In genomic region chr7:1101580-1102431, GRCh38 we compare ENCODE assay signal across 21 cellular contexts. TPM values are rescaled to one million over a fixed set of nuclear protein-coding genes. Genes with fewer than 3 reads are reported as not detected.
DNase-seq lines count a peak whose midpoint lies in the region; ATAC-seq and TF ChIP-seq lines count a peak whose summit lies in the region.
"Had no signal": no experiment of that assay in that cellular context is flagged by ENCODE, and none has a peak within 500 bp of the region (broad histone marks: within the 10 kb centered on the region; RNA-seq: fewer than 3 reads in every experiment).

No MANE protein-coding gene starts in this region.

- 95% methylated on average over 47 of the region's 47 CpGs for WGBS in mesenchymal stem cell

- no peak overlapping the region for H2BK5ac ChIP-seq in mesenchymal stem cell (ENCODE audit: low read depth, low read length, poor library complexity, severe bottlenecking)

- no peak overlapping the region for H3K14ac ChIP-seq in mesenchymal stem cell (ENCODE audit: low read length in 2 of 2)

- no peak overlapping the region for H3K4me3 Mint-ChIP-seq in activated naive CD8-positive, alpha-beta T cell treated with anti-CD3 and anti-CD28 coated beads, Interleukin-2, amount 10 ng/mL, durations not matched to agents 7 days and 5 days
- H3K4me3 Mint-ChIP-seq in activated naive CD8-positive, alpha-beta T cell treated with anti-CD3 and anti-CD28 coated beads, Interleukin-2, amount 50 U/mL, for 24 hours = no peak overlapping the region
- H3K4me3 Mint-ChIP-seq: naive thymus-derived CD4-positive, alpha-beta T cell had no signal

- peak overlapping the region; percentile 45 for H4K8ac ChIP-seq in mesenchymal stem cell (ENCODE audit: low read length)

- peaks cover 8% of the 10 kb centered on the region for H3K36me3 Mint-ChIP-seq in activated naive CD8-positive, alpha-beta T cell treated with anti-CD3 and anti-CD28 coated beads, Interleukin-2, amount 10 ng/mL, durations not matched to agents 7 days and 5 days
- peaks cover 9% of the 10 kb centered on the region for H3K36me3 Mint-ChIP-seq in activated naive CD8-positive, alpha-beta T cell treated with anti-CD3 and anti-CD28 coated beads, Interleukin-2, amount 50 U/mL, for 24 hours (ENCODE audit: low read depth)

- TF ChIP-seq CTCF in tibial artery (IDR thresholded peaks at IDR 0.05) = peak in 1 of 2 experiments; percentile 14

- H4K91ac ChIP-seq in mesenchymal stem cell (ENCODE audit: low read length) = peak overlapping the region; percentile 18

- H3K4me1 Mint-ChIP-seq in activated naive CD8-positive, alpha-beta T cell treated with anti-CD3 and anti-CD28 coated beads, Interleukin-2, amount 10 ng/mL, durations not matched to agents 7 days and 5 days = peaks cover 20% of the 10 kb centered on the region
- peaks cover 19% of the 10 kb centered on the region for H3K4me1 Mint-ChIP-seq in activated naive CD8-positive, alpha-beta T cell treated with anti-CD3 and anti-CD28 coated beads, Interleukin-2, amount 50 U/mL, for 24 hours

- no peak overlapping the region for H2AFZ ChIP-seq in mesenchymal stem cell (ENCODE audit: low read depth, low read length)

- H3K9me3 ChIP-seq in mesenchymal stem cell (ENCODE audit: control insufficient read depth, low read length) = no peaks in the 10 kb centered on the region
- H3K9me3 ChIP-seq in tibial artery = no peaks in the 10 kb centered on the region
- H3K9me3 ChIP-seq: lower lobe of right lung, upper lobe of right lung had no signal

- H3K4me3 ChIP-seq in mesenchymal stem cell (ENCODE audit: insufficient read depth in 1 of 2, low read depth in 1 of 2, low read length in 2 of 2) (no peak overlapping the region), tibial artery (no peak overlapping the region)
- H3K4me3 ChIP-seq: lower lobe of right lung, upper lobe of right lung had no signal

- no peak for ATAC-seq in activated naive CD8-positive, alpha-beta T cell treated with anti-CD3 and anti-CD28 coated beads, Interleukin-2, amount 10 ng/mL, durations not matched to agents 7 days and 5 days (ENCODE audit: low read depth)
- ATAC-seq in activated naive CD8-positive, alpha-beta T cell treated with anti-CD3 and anti-CD28 coated beads, Interleukin-2, amount 50 U/mL, for 24 hours = no peak
- no peak for ATAC-seq in HG03342 (IDR thresholded peaks at IDR 0.05; ENCODE audit: unreplicated experiment)
- ATAC-seq: lower lobe of right lung; naive thymus-derived CD4-positive, alpha-beta T cell; upper lobe of right lung had no signal

- H3K4ac ChIP-seq in mesenchymal stem cell (ENCODE audit: low read depth in 1 of 2, low read length in 2 of 2) = no peak overlapping the region

- POLR2A ChIA-PET in activated naive CD8-positive, alpha-beta T cell treated with anti-CD3 and anti-CD28 coated beads, Interleukin-2, amount 10 ng/mL, durations not matched to agents 7 days and 5 days (lab: Charles Lee) = no interaction called here

- no peak overlapping the region for H3K4me2 ChIP-seq in mesenchymal stem cell (ENCODE audit: low read length, poor library complexity, severe bottlenecking)

- H3K27me3 Mint-ChIP-seq in activated naive CD8-positive, alpha-beta T cell treated with anti-CD3 and anti-CD28 coated beads, Interleukin-2, amount 10 ng/mL, durations not matched to agents 7 days and 5 days = no peaks in the 10 kb centered on the region
- no peaks in the 10 kb centered on the region for H3K27me3 Mint-ChIP-seq in activated naive CD8-positive, alpha-beta T cell treated with anti-CD3 and anti-CD28 coated beads, Interleukin-2, amount 50 U/mL, for 24 hours
- H3K27me3 Mint-ChIP-seq: CD4-positive, alpha-beta memory T cell; naive thymus-derived CD4-positive, alpha-beta T cell had no signal

- no peaks in the 10 kb centered on the region for H3K27me3 ChIP-seq in mesenchymal stem cell (ENCODE audit: control insufficient read depth in 1 of 2, insufficient read depth in 1 of 2, low read length in 2 of 2)
- H3K27me3 ChIP-seq in tibial artery = no peaks in the 10 kb centered on the region
- H3K27me3 ChIP-seq: upper lobe of right lung had no signal

- H3K79me1 ChIP-seq in mesenchymal stem cell (replicated peaks; ENCODE audit: low read length, poor library complexity, severe bottlenecking) = peaks cover 60% of the 10 kb centered on the region

- no peak overlapping the region for H3K9ac ChIP-seq in mesenchymal stem cell (ENCODE audit: low read length)

- H3K36me3 ChIP-seq in mesenchymal stem cell (ENCODE audit: control insufficient read depth in 1 of 2, insufficient read depth in 2 of 2, low read depth in 1 of 2, low read length in 2 of 2) (peaks cover 6 to 59% of the 10 kb centered on the region in 2 experiments), tibial artery (no peaks in the 10 kb centered on the region)
- H3K36me3 ChIP-seq: lower lobe of right lung, upper lobe of right lung had no signal

- no peaks in the 10 kb centered on the region for H3K9me3 Mint-ChIP-seq in activated naive CD8-positive, alpha-beta T cell treated with anti-CD3 and anti-CD28 coated beads, Interleukin-2, amount 10 ng/mL, durations not matched to agents 7 days and 5 days
- H3K9me3 Mint-ChIP-seq in activated naive CD8-positive, alpha-beta T cell treated with anti-CD3 and anti-CD28 coated beads, Interleukin-2, amount 50 U/mL, for 24 hours = no peaks in the 10 kb centered on the region
- H3K9me3 Mint-ChIP-seq: CD4-positive, alpha-beta memory T cell had no signal

- intact Hi-C loops in tibial artery (cut with DNase I; ENCODE audit: low total_unique reads) = no loop called here

- H3K4me1 ChIP-seq in mesenchymal stem cell (ENCODE audit: control insufficient read depth, insufficient read depth, low read depth, low read length) (peaks cover 36% of the 10 kb centered on the region), tibial artery (peaks cover 0 to 20% (median 12%) of the 10 kb centered on the region in 4 donors)
- H3K4me1 ChIP-seq: upper lobe of right lung had no signal

- H2BK120ac ChIP-seq in mesenchymal stem cell (ENCODE audit: low read depth, low read length) = no peak overlapping the region

- H3K23ac ChIP-seq in mesenchymal stem cell (ENCODE audit: low read length in 2 of 2) = no peak overlapping the region

- H2BK12ac ChIP-seq in mesenchymal stem cell (ENCODE audit: low read length in 2 of 2) = no peak overlapping the region

- no peak overlapping the region for H2AK5ac ChIP-seq in mesenchymal stem cell (ENCODE audit: low read length, severe bottlenecking)

- no peak overlapping the region for H3K27ac ChIP-seq in mesenchymal stem cell (ENCODE audit: low read length, poor library complexity, severe bottlenecking)
- peak overlapping the region; percentile 55 to 70 for H3K27ac ChIP-seq in tibial artery
- H3K27ac ChIP-seq: lower lobe of right lung, upper lobe of right lung had no signal

- no peak overlapping the region for H2BK15ac ChIP-seq in mesenchymal stem cell (ENCODE audit: low read depth, poor library complexity, severe bottlenecking)

- no peak for DNase-seq in activated naive CD8-positive, alpha-beta T cell treated with anti-CD3 and anti-CD28 coated beads, Interleukin-2, amount 10 ng/mL, durations not matched to agents 7 days and 5 days
- no peak for DNase-seq in activated naive CD8-positive, alpha-beta T cell treated with anti-CD3 and anti-CD28 coated beads, Interleukin-2, amount 50 U/mL, for 24 hours
- DNase-seq in cerebellum (ENCODE audit: low spot score) (peak; percentile 60), mesenchymal stem cell (no peak), tibial artery (peak; percentile 51 to 89), NCI-H774 (lab: John Stamatoyannopoulos, UW) (no peak)
- DNase-seq in stimulated activated CD4-positive, alpha-beta T cell treated with anti-CD3 and anti-CD28 coated beads, Interleukin-1b, Interleukin-23, amount 100 ng/mL, for 48 hours = no peak
- DNase-seq: activated CD4-positive, CD25-positive, alpha-beta regulatory T cell treated with anti-CD3 and anti-CD28 coated beads, Interleukin-2, amount 50 U/mL, for 72 hours; activated CD8-positive, alpha-beta memory T cell treated with anti-CD3 and anti-CD28 coated beads, Interleukin-2, amount 50 U/mL, for 4 hours; activated naive CD4-positive, alpha-beta T cell treated with Interleukin-2 at 50 U/mL for 16 hours; CD4-positive, alpha-beta memory T cell; effector CD4-positive, alpha-beta T cell; Karpas-422; lower lobe of right lung; naive thymus-derived CD4-positive, alpha-beta T cell; NCI-H2227 treated with DMSO at 0.1 percent for 48 hours; SHP77 treated with DMSO at 0.1 percent for 48 hours; stimulated activated CD4-positive, alpha-beta T cell treated with anti-CD3 and anti-CD28 coated beads, Interleukin-4, amount 100 ng/mL, for 24 hours; upper lobe of right lung had no signal

- no peak overlapping the region for H3K18ac ChIP-seq in mesenchymal stem cell (ENCODE audit: low read depth in 1 of 2, low read length in 2 of 2)

- H3K27ac Mint-ChIP-seq in activated naive CD8-positive, alpha-beta T cell treated with anti-CD3 and anti-CD28 coated beads, Interleukin-2, amount 10 ng/mL, durations not matched to agents 7 days and 5 days = peak overlapping the region; percentile 38
- no peak overlapping the region for H3K27ac Mint-ChIP-seq in activated naive CD8-positive, alpha-beta T cell treated with anti-CD3 and anti-CD28 coated beads, Interleukin-2, amount 50 U/mL, for 24 hours
- H3K27ac Mint-ChIP-seq: naive thymus-derived CD4-positive, alpha-beta T cell had no signal

RNA-seq across cellular contexts. Expression of gene GPER1, which starts 13.9 kb away (rescaled TPM):
- under 1 TPM; 0.19 to 0.26 TPM for total RNA-seq in activated naive CD8-positive, alpha-beta T cell treated with anti-CD3 and anti-CD28 coated beads, Interleukin-2, amount 10 ng/mL, durations not matched to agents 7 days and 5 days
- 0.73 TPM for total RNA-seq in cerebellum
- polyA plus RNA-seq in mesenchymal stem cell (2013, experiment 1 of 2) = 3.9 TPM
- 4.0 TPM for polyA plus RNA-seq in mesenchymal stem cell (2013, experiment 2 of 2)
- total RNA-seq: CD4-positive, alpha-beta memory T cell had no signal
- polyA plus RNA-seq: CD4-positive, alpha-beta memory T cell had no signal

RNA-seq across cellular contexts. Expression of gene GPR146, which starts 57.5 kb away (rescaled TPM):
- 1 to 10 TPM; 2.1 to 4.1 TPM for total RNA-seq in activated naive CD8-positive, alpha-beta T cell treated with anti-CD3 and anti-CD28 coated beads, Interleukin-2, amount 10 ng/mL, durations not matched to agents 7 days and 5 days
- total RNA-seq in cerebellum = 2.7 TPM
- polyA plus RNA-seq in mesenchymal stem cell (2013, experiment 1 of 2) = 0.36 TPM
- polyA plus RNA-seq in mesenchymal stem cell (2013, experiment 2 of 2) = 0.40 TPM
- total RNA-seq: fibroblast of villous mesenchyme had no signal

RNA-seq across cellular contexts. Expression of gene ZFAND2A, which starts 58.2 kb away (rescaled TPM):
- total RNA-seq in activated naive CD8-positive, alpha-beta T cell treated with anti-CD3 and anti-CD28 coated beads, Interleukin-2, amount 10 ng/mL, durations not matched to agents 7 days and 5 days = 10 to 100 TPM; 31.3 to 33.2 TPM
- total RNA-seq in cerebellum = 13.7 TPM
- 16.9 TPM for polyA plus RNA-seq in mesenchymal stem cell (2013, experiment 1 of 2)
- polyA plus RNA-seq in mesenchymal stem cell (2013, experiment 2 of 2) = 17.7 TPM

Comparison
In these comparisons a context has a peak if more than half of its experiments do, and no peak if none do; other contexts are left out.
1. DNase-seq: peak in cerebellum (single experiment) and tibial artery (2 of 2); none in activated naive CD8-positive, alpha-beta T cell treated with anti-CD3 and anti-CD28 coated beads, Interleukin-2, amount 10 ng/mL, durations not matched to agents 7 days and 5 days (single experiment), activated naive CD8-positive, alpha-beta T cell treated with anti-CD3 and anti-CD28 coated beads, Interleukin-2, amount 50 U/mL, for 24 hours (single experiment), mesenchymal stem cell (single experiment), NCI-H774 (single experiment) and stimulated activated CD4-positive, alpha-beta T cell treated with anti-CD3 and anti-CD28 coated beads, Interleukin-1b, Interleukin-23, amount 100 ng/mL, for 48 hours (single experiment).